In genomic region chr4:20337261-20337664, GRCh38 we compare ENCODE assay signal across 1 cellular context.
TF ChIP-seq lines count a peak whose summit lies in the region.

No MANE protein-coding gene starts in this region.

TF ChIP-seq in HEK293, 187 proteins besides CTCF, POLR2A, EP300 and RAD21 (continued from another document and continues in another):
- TF ChIP-seq ZNF639 (tag by site-specific recombination; IDR thresholded peaks at IDR 0.05) (peak; percentile 79; the same call in 1 of the 2 replicates), EGR2 (tag by site-specific recombination; IDR thresholded peaks at IDR 0.05; ENCODE audit: low read depth) (peak; percentile 97), ZNF692 (tag by site-specific recombination; IDR thresholded peaks at IDR 0.05) (peak; percentile 33; the same call in 1 of the 2 replicates), ZSCAN5A (tag by site-specific recombination; IDR thresholded peaks at IDR 0.05) (0 out of 2 replicates have a peak, but pooled peaks have one; percentile 26), GLIS2 (tag by site-specific recombination; IDR thresholded peaks at IDR 0.05) (peak; percentile 37; the same call in 1 of the 2 replicates), ZNF510 (tag by site-specific recombination; IDR thresholded peaks at IDR 0.05; ENCODE audit: insufficient replicate concordance) (no peak), ZNF184 (tag by site-specific recombination; IDR thresholded peaks at IDR 0.05) (peak; percentile 9; the same call in 1 of the 2 replicates), BCL6B (tag by site-specific recombination; IDR thresholded peaks at IDR 0.05) (no peak), KLF9 (tag by site-specific recombination; IDR thresholded peaks at IDR 0.05; ENCODE audit: low read depth) (no peak), ZIC2 (tag by site-specific recombination; IDR thresholded peaks at IDR 0.05) (peak; percentile 88), ZNF629 (tag by site-specific recombination; IDR thresholded peaks at IDR 0.05) (peak; percentile 86), ZNF341 (tag by site-specific recombination; IDR thresholded peaks at IDR 0.05; ENCODE audit: low read depth) (peak; percentile 46; the same call in 1 of the 2 replicates), OSR2 (tag by site-specific recombination; IDR thresholded peaks at IDR 0.05) (peak; percentile 95), SP3 (tag by site-specific recombination; IDR thresholded peaks at IDR 0.05) (peak; percentile 66), ZNF18 (tag by site-specific recombination; IDR thresholded peaks at IDR 0.05) (peak; percentile 63; the same call in 1 of the 2 replicates), ZNF266 (tag by site-specific recombination; IDR thresholded peaks at IDR 0.05; ENCODE audit: low read depth) (no peak), ZXDB (tag by site-specific recombination; IDR thresholded peaks at IDR 0.05) (peak; percentile 71; the same call in 1 of the 2 replicates), ZNF518A (tag by site-specific recombination; conservative IDR thresholded peaks at IDR 0.05; ENCODE audit: low read depth) (0 out of 2 replicates have a peak, but pooled peaks have one; percentile 23), ATF2 (tag by site-specific recombination; IDR thresholded peaks at IDR 0.05; ENCODE audit: low read depth) (no peak), SCRT2 (tag by site-specific recombination; IDR thresholded peaks at IDR 0.05) (peak; percentile 42; the same call in 1 of the 2 replicates), ZNF701 (tag by site-specific recombination; IDR thresholded peaks at IDR 0.05) (no peak), PATZ1 (tag by site-specific recombination; IDR thresholded peaks at IDR 0.05) (peak; percentile 54; the same call in 1 of the 2 replicates), ZNF324 (tag by site-specific recombination; IDR thresholded peaks at IDR 0.05) (no peak), ZNF2 (tag by site-specific recombination; IDR thresholded peaks at IDR 0.05) (peak; percentile 47; the same call in 1 of the 2 replicates), ZNF488 (tag by site-specific recombination; IDR thresholded peaks at IDR 0.05) (no peak), BCL11B (tag by site-specific recombination; IDR thresholded peaks at IDR 0.05; ENCODE audit: low read depth) (no peak; the same call in 1 of the 2 replicates), ZNF785 (tag by site-specific recombination; IDR thresholded peaks at IDR 0.05) (no peak), HIC1 (tag by site-specific recombination; IDR thresholded peaks at IDR 0.05) (peak; percentile 82), ZNF600 (tag by site-specific recombination; IDR thresholded peaks at IDR 0.05) (0 out of 2 replicates have a peak, but pooled peaks have one; percentile 12), ZNF24 (tag by site-specific recombination; IDR thresholded peaks at IDR 0.05) (peak; percentile 88; the same call in 1 of the 2 replicates), INSM2 (tag by site-specific recombination; IDR thresholded peaks at IDR 0.05) (peak; percentile 69), ZNF138 (tag by site-specific recombination; IDR thresholded peaks at IDR 0.05; ENCODE audit: borderline replicate concordance) (no peak), ZNF214 (tag by site-specific recombination; IDR thresholded peaks at IDR 0.05; ENCODE audit: borderline replicate concordance) (no peak), BCL11A (tag by site-specific recombination; IDR thresholded peaks at IDR 0.05; ENCODE audit: low read depth) (peak; percentile 83; the same call in 1 of the 2 replicates), GFI1B (tag by site-specific recombination; IDR thresholded peaks at IDR 0.05) (peak; percentile 83; the same call in 1 of the 2 replicates)
